Comparison of ENCODE assay signal across 19 cellular contexts in the genomic region with DNA sequence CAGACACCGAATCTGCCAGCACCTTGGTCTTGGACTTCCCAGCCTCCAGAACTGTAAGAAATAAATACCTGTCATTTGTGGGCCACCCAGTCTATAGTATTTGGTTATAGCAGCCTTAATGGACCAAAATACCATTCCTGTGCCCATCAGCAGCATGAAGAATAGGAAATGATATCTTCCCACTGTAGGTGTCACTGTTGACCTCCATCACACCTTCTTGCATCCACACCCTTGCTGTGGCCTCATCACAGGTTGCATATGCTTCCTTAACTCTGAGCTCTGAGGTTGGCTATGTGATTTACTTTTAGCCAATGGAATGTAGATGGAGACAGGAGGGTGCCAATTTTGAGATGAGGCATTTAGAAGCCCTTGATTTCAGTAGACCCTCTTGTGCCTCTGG.
A peak's percentile ranks its signal among the peaks of the same experiment; 100 is the strongest.
DNase-seq lines count a peak whose midpoint lies in the region; TF ChIP-seq lines count a peak whose summit lies in the region.
"Had no signal": no experiment of that assay in that cellular context is flagged by ENCODE, and none has a peak within 500 bp of the region (broad histone marks: within the 10 kb centered on the region; RNA-seq: fewer than 3 reads in every experiment).

No MANE protein-coding gene starts in this region.

- H3K27ac ChIP-seq in WERI-Rb-1, result no peak overlapping the region
- H3K27ac ChIP-seq in right atrium auricular region, result no peak overlapping the region
- H3K27ac ChIP-seq: Peyer's patch had no signal

- no peaks in the 10 kb centered on the region for H3K4me1 ChIP-seq in right atrium auricular region
- H3K4me1 ChIP-seq: BE2C, Peyer's patch had no signal

- DNase-seq in Daoy (ENCODE audit: low read depth) (peak; percentile 16), LNCaP clone FGC (ENCODE audit: low read depth) (no peak), WERI-Rb-1 (no peak), myocyte (ENCODE audit: low read depth) (peak; percentile 3), mucosa of gallbladder (ENCODE audit: low spot score) (no peak), right atrium auricular region (ENCODE audit: low spot score) (no peak), NCI-H524 (lab: John Stamatoyannopoulos, UW) (no peak)
- DNase-seq: BE2C, Calu3, DMS79 treated with DMSO at 0.1 percent for 48 hours, H7, Kasumi-1, MM.1S, NCI-H1092 treated with DMSO at 0.1 percent for 48 hours, NCI-H1436, NCI-H187 treated with DMSO at 0.1 percent for 48 hours, NCI-H446, Peyer's patch, SHP77 treated with DMSO at 0.1 percent for 48 hours had no signal

- H3K4me3 ChIP-seq in LNCaP clone FGC (ENCODE audit: low read depth, low read length), result no peak overlapping the region
- H3K4me3 ChIP-seq in WERI-Rb-1 (ENCODE audit: low read depth, low read length), result no peak overlapping the region
- no peak overlapping the region for H3K4me3 ChIP-seq in right atrium auricular region
- H3K4me3 ChIP-seq: Peyer's patch had no signal

- no peaks in the 10 kb centered on the region for H3K36me3 ChIP-seq in WERI-Rb-1
- H3K36me3 ChIP-seq in right atrium auricular region, result no peaks in the 10 kb centered on the region
- H3K36me3 ChIP-seq: BE2C, Peyer's patch had no signal

- H3K27me3 ChIP-seq in WERI-Rb-1 (ENCODE audit: insufficient read depth, low read depth, severe bottlenecking), result no peaks in the 10 kb centered on the region
- no peaks in the 10 kb centered on the region for H3K27me3 ChIP-seq in right atrium auricular region
- H3K27me3 ChIP-seq: BE2C, Peyer's patch had no signal

- no peaks in the 10 kb centered on the region for H3K9me3 ChIP-seq in WERI-Rb-1 (ENCODE audit: severe bottlenecking)
- no peaks in the 10 kb centered on the region for H3K9me3 ChIP-seq in right atrium auricular region
- H3K9me3 ChIP-seq: BE2C, Peyer's patch had no signal

- TF ChIP-seq CTCF in LNCaP clone FGC (IDR thresholded peaks at IDR 0.05; ENCODE audit: control insufficient read depth, extremely low read depth, insufficient read depth) (peak; percentile 27), WERI-Rb-1 (IDR thresholded peaks at IDR 0.05; ENCODE audit: low read depth, low read length) (peak; percentile 22; the same call in 1 of the 2 replicates), right atrium auricular region (IDR thresholded peaks at IDR 0.05) (no peak)

Comparison
In these comparisons a context has a peak if more than half of its experiments do, and no peak if none do; other contexts are left out.
1. DNase-seq: peak in Daoy (single experiment) and myocyte (single experiment); none in LNCaP clone FGC (single experiment), WERI-Rb-1 (single experiment), mucosa of gallbladder (single experiment), right atrium auricular region (single experiment) and NCI-H524 (0 of 2).
2. CTCF ChIP-seq: peak in LNCaP clone FGC (single experiment) and WERI-Rb-1 (single experiment); none in right atrium auricular region (0 of 2).